Comparison of ENCODE assay signal across 13 cellular contexts in the genomic region with DNA sequence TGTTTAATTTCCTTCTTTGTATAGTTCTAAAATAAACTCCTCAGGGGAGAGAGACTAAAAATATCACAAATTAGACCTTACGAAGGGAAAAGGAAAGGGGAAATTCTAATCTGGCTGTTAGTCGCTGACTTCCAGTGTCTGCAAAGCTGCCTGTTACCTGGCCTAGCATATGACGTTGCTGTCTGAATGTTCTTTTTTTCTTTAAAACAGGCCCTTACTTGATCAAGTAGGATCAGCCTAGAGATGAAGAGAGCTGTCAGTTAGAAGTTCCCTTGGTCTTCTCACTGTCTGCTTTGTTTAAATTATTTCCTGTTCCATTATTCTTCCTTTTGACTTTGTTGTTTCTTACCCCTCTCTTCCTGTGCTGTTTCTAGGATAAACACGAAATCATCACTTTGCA. TPM values are rescaled to one million over a fixed set of nuclear protein-coding genes. Genes with fewer than 3 reads are reported as not detected.
DNase-seq lines count a peak whose midpoint lies in the region; ATAC-seq and TF ChIP-seq lines count a peak whose summit lies in the region.
"Had no signal": no experiment of that assay in that cellular context is flagged by ENCODE, and none has a peak within 500 bp of the region (broad histone marks: within the 10 kb centered on the region; RNA-seq: fewer than 3 reads in every experiment).

No MANE protein-coding gene starts in this region.

- intact Hi-C loops in activated CD4-positive, alpha-beta T cell treated with anti-CD3 and anti-CD28 coated beads, Interleukin-2, amount 10 ng/mL, durations not matched to agents 24 days and 14 days (cut with micrococcal nuclease), result loop anchor here (2.0 kb wide), 1 partner anchor 13 kb away; no protein-coding TSS in a partner anchor
- intact Hi-C loops in natural killer cell (cut with micrococcal nuclease) (no loop called here), transverse colon (cut with DNase I; ENCODE audit: low total_unique reads) (no loop called here)

- TF ChIP-seq CTCF in natural killer cell (IDR thresholded peaks at IDR 0.05) (no peak), transverse colon (IDR thresholded peaks at IDR 0.05) (no peak)

- peak; percentile 70 for DNase-seq in activated CD4-positive, alpha-beta T cell treated with anti-CD3 and anti-CD28 coated beads, Interleukin-2, amount 10 ng/mL, durations not matched to agents 24 days and 14 days
- DNase-seq in activated CD4-positive, alpha-beta T cell treated with anti-CD3 and anti-CD28 coated beads for 4 hours, result no peak
- DNase-seq in T follicular helper cell (ENCODE audit: low read depth) (peak; percentile 40), natural killer cell (no peak), SKM-1 treated with dmso at 0.1 percent for 144 hours (lab: John Stamatoyannopoulos, UW; ENCODE audit: unreplicated experiment) (no peak), transverse colon (no peak)
- peak; percentile 69 for DNase-seq in central memory CD4-positive, alpha-beta T cell
- DNase-seq: NCI-H1436, upper lobe of left lung had no signal

- in situ Hi-C loops in transverse colon (cut with MboI; ENCODE audit: low pct_ligation_motif_present in 1 of 4, low pct_unique_long_range_greater_than_20kb in 1 of 4, low sequenced_read_pairs in 3 of 4), result no loop called here

- TF ChIP-seq POLR2A in transverse colon (IDR thresholded peaks at IDR 0.05), result no peak

- no peak overlapping the region for H3K27ac ChIP-seq in transverse colon
- H3K27ac ChIP-seq: upper lobe of left lung had no signal

- peaks cover 4% of the 10 kb centered on the region for H3K9me3 Mint-ChIP-seq in activated CD4-positive, alpha-beta T cell treated with anti-CD3 and anti-CD28 coated beads, Interleukin-2, amount 10 ng/mL, durations not matched to agents 24 days and 14 days
- H3K9me3 Mint-ChIP-seq in natural killer cell, result no peaks in the 10 kb centered on the region

- no peak overlapping the region for H3K4me3 ChIP-seq in transverse colon
- H3K4me3 ChIP-seq: K562, Peyer's patch, skin epidermis, upper lobe of left lung had no signal

- H3K27ac Mint-ChIP-seq in activated CD4-positive, alpha-beta T cell treated with anti-CD3 and anti-CD28 coated beads, Interleukin-2, amount 10 ng/mL, durations not matched to agents 24 days and 14 days, result peak overlapping the region; percentile 90
- peak overlapping the region; percentile 54 to 77 for H3K27ac Mint-ChIP-seq in natural killer cell

- no peaks in the 10 kb centered on the region for H3K36me3 ChIP-seq in transverse colon
- H3K36me3 ChIP-seq: Peyer's patch, upper lobe of left lung had no signal

- H3K9me3 ChIP-seq in transverse colon, result no peaks in the 10 kb centered on the region
- H3K9me3 ChIP-seq: Peyer's patch, upper lobe of left lung had no signal

- no peaks in the 10 kb centered on the region for H3K27me3 Mint-ChIP-seq in activated CD4-positive, alpha-beta T cell treated with anti-CD3 and anti-CD28 coated beads, Interleukin-2, amount 10 ng/mL, durations not matched to agents 24 days and 14 days
- H3K27me3 Mint-ChIP-seq in natural killer cell (ENCODE audit: low read depth in 2 of 2), result no peaks in the 10 kb centered on the region

- H3K4me1 Mint-ChIP-seq in activated CD4-positive, alpha-beta T cell treated with anti-CD3 and anti-CD28 coated beads, Interleukin-2, amount 10 ng/mL, durations not matched to agents 24 days and 14 days, result peaks cover 86% of the 10 kb centered on the region
- peaks cover 87 to 88% of the 10 kb centered on the region in 2 donors for H3K4me1 Mint-ChIP-seq in natural killer cell

- peak overlapping the region; percentile 70 for H3K4me3 Mint-ChIP-seq in activated CD4-positive, alpha-beta T cell treated with anti-CD3 and anti-CD28 coated beads, Interleukin-2, amount 10 ng/mL, durations not matched to agents 24 days and 14 days
- peak overlapping the region; percentile 1 for H3K4me3 Mint-ChIP-seq in natural killer cell

- peaks cover 3 to 40% (median 15%) of the 10 kb centered on the region in 4 donors for H3K4me1 ChIP-seq in transverse colon

- H3K27me3 ChIP-seq in transverse colon, result no peaks in the 10 kb centered on the region
- H3K27me3 ChIP-seq: Peyer's patch, upper lobe of left lung had no signal

- 47 to 57% methylated on average over 4 of the region's 4 CpGs for WGBS in transverse colon (ENCODE audit: low coverage in 1 of 2), 2 donors

- TF ChIP-seq EP300 in transverse colon (IDR thresholded peaks at IDR 0.05; ENCODE audit: low read depth), result no peak

- peaks cover 66% of the 10 kb centered on the region for H3K36me3 Mint-ChIP-seq in activated CD4-positive, alpha-beta T cell treated with anti-CD3 and anti-CD28 coated beads, Interleukin-2, amount 10 ng/mL, durations not matched to agents 24 days and 14 days (ENCODE audit: low read depth)
- no peaks in the 10 kb centered on the region for H3K36me3 Mint-ChIP-seq in natural killer cell

- ATAC-seq in natural killer cell (peak; percentile 40 to 56 (median 44)), HG02642 (IDR thresholded peaks at IDR 0.05; ENCODE audit: poor library complexity, unreplicated experiment) (no peak)
- ATAC-seq: K562 had no signal

RNA-seq across cellular contexts. Expression of gene NCK2, which starts 11.2 kb away (rescaled TPM):
- total RNA-seq in activated CD4-positive, alpha-beta T cell treated with anti-CD3 and anti-CD28 coated beads, Interleukin-2, amount 10 ng/mL, durations not matched to agents 24 days and 14 days, result 85.8 and 86.2 TPM in 2 replicates
- total RNA-seq in natural killer cell (10 to 100 TPM; 34.1 to 50.8 (median 43.0) TPM), transverse colon (10 to 100 TPM; 42.2 to 74.1 (median 59.9) TPM)

Comparison
In these comparisons a context has a peak if more than half of its experiments do, and no peak if none do; other contexts are left out.
1. DNase-seq: peak in activated CD4-positive, alpha-beta T cell treated with anti-CD3 and anti-CD28 coated beads, Interleukin-2, amount 10 ng/mL, durations not matched to agents 24 days and 14 days (single experiment), T follicular helper cell (single experiment) and central memory CD4-positive, alpha-beta T cell (single experiment); none in activated CD4-positive, alpha-beta T cell treated with anti-CD3 and anti-CD28 coated beads for 4 hours (0 of 2), natural killer cell (single experiment), SKM-1 treated with dmso at 0.1 percent for 144 hours (single experiment) and transverse colon (single experiment).